ENCODE assay signal across 1 cellular context in genomic region chr15:76982356-76982755, GRCh38.
TF ChIP-seq lines count a peak whose summit lies in the region.

No MANE protein-coding gene starts in this region.

TF ChIP-seq in GM23338, 12 proteins besides CTCF, POLR2A, EP300 and RAD21:
- TF ChIP-seq, protein P1, sequence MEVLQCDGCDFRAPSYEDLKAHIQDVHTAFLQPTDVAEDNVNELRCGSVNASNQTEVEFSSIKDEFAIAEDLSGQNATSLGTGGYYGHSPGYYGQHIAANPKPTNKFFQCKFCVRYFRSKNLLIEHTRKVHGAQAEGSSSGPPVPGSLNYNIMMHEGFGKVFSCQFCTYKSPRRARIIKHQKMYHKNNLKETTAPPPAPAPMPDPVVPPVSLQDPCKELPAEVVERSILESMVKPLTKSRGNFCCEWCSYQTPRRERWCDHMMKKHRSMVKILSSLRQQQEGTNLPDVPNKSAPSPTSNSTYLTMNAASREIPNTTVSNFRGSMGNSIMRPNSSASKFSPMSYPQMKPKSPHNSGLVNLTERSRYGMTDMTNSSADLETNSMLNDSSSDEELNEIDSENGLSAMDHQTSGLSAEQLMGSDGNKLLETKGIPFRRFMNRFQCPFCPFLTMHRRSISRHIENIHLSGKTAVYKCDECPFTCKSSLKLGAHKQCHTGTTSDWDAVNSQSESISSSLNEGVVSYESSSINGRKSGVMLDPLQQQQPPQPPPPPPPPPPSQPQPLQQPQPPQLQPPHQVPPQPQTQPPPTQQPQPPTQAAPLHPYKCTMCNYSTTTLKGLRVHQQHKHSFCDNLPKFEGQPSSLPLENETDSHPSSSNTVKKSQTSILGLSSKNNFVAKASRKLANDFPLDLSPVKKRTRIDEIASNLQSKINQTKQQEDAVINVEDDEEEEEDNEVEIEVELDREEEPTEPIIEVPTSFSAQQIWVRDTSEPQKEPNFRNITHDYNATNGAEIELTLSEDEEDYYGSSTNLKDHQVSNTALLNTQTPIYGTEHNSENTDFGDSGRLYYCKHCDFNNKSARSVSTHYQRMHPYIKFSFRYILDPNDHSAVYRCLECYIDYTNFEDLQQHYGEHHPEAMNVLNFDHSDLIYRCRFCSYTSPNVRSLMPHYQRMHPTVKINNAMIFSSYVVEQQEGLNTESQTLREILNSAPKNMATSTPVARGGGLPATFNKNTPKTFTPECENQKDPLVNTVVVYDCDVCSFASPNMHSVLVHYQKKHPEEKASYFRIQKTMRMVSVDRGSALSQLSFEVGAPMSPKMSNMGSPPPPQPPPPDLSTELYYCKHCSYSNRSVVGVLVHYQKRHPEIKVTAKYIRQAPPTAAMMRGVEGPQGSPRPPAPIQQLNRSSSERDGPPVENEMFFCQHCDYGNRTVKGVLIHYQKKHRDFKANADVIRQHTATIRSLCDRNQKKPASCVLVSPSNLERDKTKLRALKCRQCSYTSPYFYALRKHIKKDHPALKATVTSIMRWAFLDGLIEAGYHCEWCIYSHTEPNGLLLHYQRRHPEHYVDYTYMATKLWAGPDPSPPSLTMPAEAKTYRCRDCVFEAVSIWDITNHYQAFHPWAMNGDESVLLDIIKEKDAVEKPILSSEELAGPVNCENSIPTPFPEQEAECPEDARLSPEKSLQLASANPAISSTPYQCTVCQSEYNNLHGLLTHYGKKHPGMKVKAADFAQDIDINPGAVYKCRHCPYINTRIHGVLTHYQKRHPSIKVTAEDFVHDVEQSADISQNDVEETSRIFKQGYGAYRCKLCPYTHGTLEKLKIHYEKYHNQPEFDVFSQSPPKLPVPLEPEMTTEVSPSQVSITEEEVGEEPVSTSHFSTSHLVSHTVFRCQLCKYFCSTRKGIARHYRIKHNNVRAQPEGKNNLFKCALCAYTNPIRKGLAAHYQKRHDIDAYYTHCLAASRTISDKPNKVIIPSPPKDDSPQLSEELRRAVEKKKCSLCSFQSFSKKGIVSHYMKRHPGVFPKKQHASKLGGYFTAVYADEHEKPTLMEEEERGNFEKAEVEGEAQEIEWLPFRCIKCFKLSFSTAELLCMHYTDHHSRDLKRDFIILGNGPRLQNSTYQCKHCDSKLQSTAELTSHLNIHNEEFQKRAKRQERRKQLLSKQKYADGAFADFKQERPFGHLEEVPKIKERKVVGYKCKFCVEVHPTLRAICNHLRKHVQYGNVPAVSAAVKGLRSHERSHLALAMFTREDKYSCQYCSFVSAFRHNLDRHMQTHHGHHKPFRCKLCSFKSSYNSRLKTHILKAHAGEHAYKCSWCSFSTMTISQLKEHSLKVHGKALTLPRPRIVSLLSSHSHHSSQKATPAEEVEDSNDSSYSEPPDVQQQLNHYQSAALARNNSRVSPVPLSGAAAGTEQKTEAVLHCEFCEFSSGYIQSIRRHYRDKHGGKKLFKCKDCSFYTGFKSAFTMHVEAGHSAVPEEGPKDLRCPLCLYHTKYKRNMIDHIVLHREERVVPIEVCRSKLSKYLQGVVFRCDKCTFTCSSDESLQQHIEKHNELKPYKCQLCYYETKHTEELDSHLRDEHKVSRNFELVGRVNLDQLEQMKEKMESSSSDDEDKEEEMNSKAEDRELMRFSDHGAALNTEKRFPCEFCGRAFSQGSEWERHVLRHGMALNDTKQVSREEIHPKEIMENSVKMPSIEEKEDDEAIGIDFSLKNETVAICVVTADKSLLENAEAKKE (CRISPR knock-in tag; IDR thresholded peaks at IDR 0.05): no peak
- TF ChIP-seq CREB1 (CRISPR knock-in tag; IDR thresholded peaks at IDR 0.05; ENCODE audit: low read depth): no peak
- TF ChIP-seq STAT1 (IDR thresholded peaks at IDR 0.05; ENCODE audit: unreplicated experiment): no peak
- no peak for TF ChIP-seq JUNB (IDR thresholded peaks at IDR 0.05; ENCODE audit: unreplicated experiment)
- TF ChIP-seq POLR2AphosphoS5 (IDR thresholded peaks at IDR 0.05; ENCODE audit: low read depth): no peak
- TF ChIP-seq ZNF114 (CRISPR knock-in tag; IDR thresholded peaks at IDR 0.05): no peak
- TF ChIP-seq EZH2phosphoT487 (IDR thresholded peaks at IDR 0.05; ENCODE audit: unreplicated experiment): no peak
- no peak for TF ChIP-seq ETS1 (IDR thresholded peaks at IDR 0.05)
- TF ChIP-seq EZH2 (IDR thresholded peaks at IDR 0.05; ENCODE audit: low read depth, unreplicated experiment): no peak
- TF ChIP-seq NANOG (IDR thresholded peaks at IDR 0.05; ENCODE audit: borderline replicate concordance): no peak
- TF ChIP-seq ZNF331 (CRISPR knock-in tag; IDR thresholded peaks at IDR 0.05; ENCODE audit: low read depth): no peak
- TF ChIP-seq, protein P2, sequence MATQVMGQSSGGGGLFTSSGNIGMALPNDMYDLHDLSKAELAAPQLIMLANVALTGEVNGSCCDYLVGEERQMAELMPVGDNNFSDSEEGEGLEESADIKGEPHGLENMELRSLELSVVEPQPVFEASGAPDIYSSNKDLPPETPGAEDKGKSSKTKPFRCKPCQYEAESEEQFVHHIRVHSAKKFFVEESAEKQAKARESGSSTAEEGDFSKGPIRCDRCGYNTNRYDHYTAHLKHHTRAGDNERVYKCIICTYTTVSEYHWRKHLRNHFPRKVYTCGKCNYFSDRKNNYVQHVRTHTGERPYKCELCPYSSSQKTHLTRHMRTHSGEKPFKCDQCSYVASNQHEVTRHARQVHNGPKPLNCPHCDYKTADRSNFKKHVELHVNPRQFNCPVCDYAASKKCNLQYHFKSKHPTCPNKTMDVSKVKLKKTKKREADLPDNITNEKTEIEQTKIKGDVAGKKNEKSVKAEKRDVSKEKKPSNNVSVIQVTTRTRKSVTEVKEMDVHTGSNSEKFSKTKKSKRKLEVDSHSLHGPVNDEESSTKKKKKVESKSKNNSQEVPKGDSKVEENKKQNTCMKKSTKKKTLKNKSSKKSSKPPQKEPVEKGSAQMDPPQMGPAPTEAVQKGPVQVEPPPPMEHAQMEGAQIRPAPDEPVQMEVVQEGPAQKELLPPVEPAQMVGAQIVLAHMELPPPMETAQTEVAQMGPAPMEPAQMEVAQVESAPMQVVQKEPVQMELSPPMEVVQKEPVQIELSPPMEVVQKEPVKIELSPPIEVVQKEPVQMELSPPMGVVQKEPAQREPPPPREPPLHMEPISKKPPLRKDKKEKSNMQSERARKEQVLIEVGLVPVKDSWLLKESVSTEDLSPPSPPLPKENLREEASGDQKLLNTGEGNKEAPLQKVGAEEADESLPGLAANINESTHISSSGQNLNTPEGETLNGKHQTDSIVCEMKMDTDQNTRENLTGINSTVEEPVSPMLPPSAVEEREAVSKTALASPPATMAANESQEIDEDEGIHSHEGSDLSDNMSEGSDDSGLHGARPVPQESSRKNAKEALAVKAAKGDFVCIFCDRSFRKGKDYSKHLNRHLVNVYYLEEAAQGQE (IDR thresholded peaks at IDR 0.05; ENCODE audit: unreplicated experiment): no peak
